In genomic region chr22:38317995-38318715, GRCh38 we compare ENCODE assay signal across 8 cellular contexts. TPM values are rescaled to one million over a fixed set of nuclear protein-coding genes. Genes with fewer than 3 reads are reported as not detected.
A peak's percentile ranks its signal among the peaks of the same experiment; 100 is the strongest.
DNase-seq lines count a peak whose midpoint lies in the region; ATAC-seq and TF ChIP-seq lines count a peak whose summit lies in the region.

No MANE protein-coding gene starts in this region.

- peak; percentile 70 for TF ChIP-seq POLR2A in transverse colon (IDR thresholded peaks at IDR 0.05)

- H3F3A ChIP-seq in SK-N-SH (replicated peaks; ENCODE audit: insufficient read depth), result peaks cover 15% of the 10 kb centered on the region

- H3K36me3 Mint-ChIP-seq in CD4-positive, alpha-beta T cell (ENCODE audit: low read depth), result peaks cover 8% of the 10 kb centered on the region
- peaks cover 16% of the 10 kb centered on the region for H3K36me3 Mint-ChIP-seq in effector memory CD8-positive, alpha-beta T cell (ENCODE audit: insufficient read depth)
- H3K36me3 Mint-ChIP-seq in memory B cell, result no peaks in the 10 kb centered on the region

- CTCF ChIA-PET in CD4-positive, alpha-beta T cell (lab: Charles Lee), result no interaction called here
- CTCF ChIA-PET in SK-N-SH (lab: Yijun Ruan, JAX), result no interaction called here

- no peaks in the 10 kb centered on the region for H3K9me3 ChIP-seq in CD4-positive, alpha-beta T cell (ENCODE audit: control insufficient read depth, low read length)
- H3K9me3 ChIP-seq in SK-N-SH (no peaks in the 10 kb centered on the region), transverse colon (no peaks in the 10 kb centered on the region)

- no peaks in the 10 kb centered on the region for H3K9me2 ChIP-seq in SK-N-SH

- peaks cover 29% of the 10 kb centered on the region for H4K20me1 ChIP-seq in SK-N-SH (ENCODE audit: insufficient read depth)

- peak overlapping the region; percentile 59 for H3K4me2 ChIP-seq in SK-N-SH

- H3K27ac ChIP-seq in CD4-positive, alpha-beta T cell (ENCODE audit: low read depth, low read length), result peak overlapping the region; percentile 78
- peak overlapping the region; percentile 58 to 86 for H3K27ac ChIP-seq in SK-N-SH (ENCODE audit: low read depth in 2 of 2, low read length in 1 of 2)
- peak overlapping the region; percentile 96 to 99 (median 99) for H3K27ac ChIP-seq in transverse colon

- H3K4me1 Mint-ChIP-seq in CD4-positive, alpha-beta T cell (ENCODE audit: low read depth), result peaks cover 42% of the 10 kb centered on the region
- peaks cover 30 to 33% of the 10 kb centered on the region in 2 donors for H3K4me1 Mint-ChIP-seq in effector memory CD8-positive, alpha-beta T cell (ENCODE audit: low read depth in 2 of 2)
- H3K4me1 Mint-ChIP-seq in memory B cell, result peaks cover 29% of the 10 kb centered on the region

- peak overlapping the region; percentile 99 for H3K27ac Mint-ChIP-seq in CD4-positive, alpha-beta T cell
- peak overlapping the region; percentile 84 to 95 for H3K27ac Mint-ChIP-seq in effector memory CD8-positive, alpha-beta T cell
- peak overlapping the region; percentile 95 for H3K27ac Mint-ChIP-seq in memory B cell

- H3K4me3 ChIP-seq in SK-N-SH (ENCODE audit: low read depth in 2 of 2, low read length in 1 of 2) (no peak overlapping the region; a peak in 1 of 4 replicates), transverse colon (peak overlapping the region in 3 of 4 donors; percentile 36 to 62 (median 42))

- H3K4me3 Mint-ChIP-seq in CD4-positive, alpha-beta T cell, result peak overlapping the region; percentile 90
- H3K4me3 Mint-ChIP-seq in effector memory CD8-positive, alpha-beta T cell, result peak overlapping the region; percentile 74 to 88
- H3K4me3 Mint-ChIP-seq in memory B cell, result peak overlapping the region; percentile 86

- 70% methylated on average over 6 of the region's 18 CpGs for WGBS in SK-N-SH (ENCODE audit: low lambda C conversion rate)
- 6% methylated on average over 18 of the region's 18 CpGs; no CpG with 5 or more reads in 1 of the 2 donors for WGBS in transverse colon (ENCODE audit: low coverage in 1 of 2), 2 donors

- POLR2A ChIA-PET in CD4-positive, alpha-beta T cell (lab: Charles Lee), result interaction anchor here (0.6 to 1.2 kb wide), 4 partner anchors 45 to 510 kb away, joined by 3 to 6 read pairs (median 3); partner anchors contain the start of gene TMEM184B
- POLR2A ChIA-PET in SK-N-SH (lab: Yijun Ruan, JAX), result no interaction called here

- no peaks in the 10 kb centered on the region for H3K27me3 ChIP-seq in CD4-positive, alpha-beta T cell (ENCODE audit: control insufficient read depth, insufficient read depth, low read length)
- H3K27me3 ChIP-seq in SK-N-SH (ENCODE audit: insufficient read depth) (no peaks in the 10 kb centered on the region), transverse colon (no peaks in the 10 kb centered on the region)

- no peaks in the 10 kb centered on the region for H3K27me3 Mint-ChIP-seq in CD4-positive, alpha-beta T cell
- no peaks in the 10 kb centered on the region for H3K27me3 Mint-ChIP-seq in effector memory CD8-positive, alpha-beta T cell
- H3K27me3 Mint-ChIP-seq in memory B cell, result no peaks in the 10 kb centered on the region

- TF ChIP-seq EP300 in SK-N-SH (IDR thresholded peaks at IDR 0.05; ENCODE audit: borderline replicate concordance in 1 of 2, low read depth in 1 of 2, low read length in 1 of 2), result no peak
- no peak for TF ChIP-seq EP300 in transverse colon (IDR thresholded peaks at IDR 0.05; ENCODE audit: low read depth)

- in situ Hi-C loops in transverse colon (cut with MboI; ENCODE audit: low pct_ligation_motif_present in 1 of 4, low pct_unique_long_range_greater_than_20kb in 1 of 4, low sequenced_read_pairs in 3 of 4), result loop anchor here in 1 of 4 donors (25.0 kb wide), 1 partner anchor 94 kb away; no protein-coding TSS in a partner anchor

- ATAC-seq in CD4-positive, alpha-beta T cell (ENCODE audit: poor library complexity), result no peak
- no peak for ATAC-seq in effector memory CD8-positive, alpha-beta T cell (replicated peaks)
- ATAC-seq in memory B cell (ENCODE audit: low read depth) (no peak), GM19467 (IDR thresholded peaks at IDR 0.05; ENCODE audit: unreplicated experiment) (no peak)

- H2AFZ ChIP-seq in SK-N-SH (ENCODE audit: low read depth), result no peak overlapping the region; the same call in 1 of the 2 replicates

- no peak for TF ChIP-seq RAD21 in SK-N-SH (IDR thresholded peaks at IDR 0.05; ENCODE audit: low read length)

- peaks cover 17 to 22% of the 10 kb centered on the region in 2 experiments; a peak in 2 of 4 replicates for H3K4me1 ChIP-seq in SK-N-SH (ENCODE audit: control insufficient read depth in 1 of 2, insufficient read depth in 2 of 2, low read depth in 1 of 2, low read length in 1 of 2)
- H3K4me1 ChIP-seq in transverse colon, result peaks cover 26 to 47% (median 41%) of the 10 kb centered on the region in 4 donors

- intact Hi-C loops in CD4-positive, alpha-beta T cell (cut with DNase I, micrococcal nuclease), result loop anchor here (1.0 to 5.0 kb wide), 8 partner anchors 45 to 834 kb away; partner anchors contain the start of genes TMEM184B (in 2 of the 2), CBX6 (in 1 of the 2), CBX7 (in 1 of the 2) and JOSD1 (in 1 of the 2)
- intact Hi-C loops in transverse colon (cut with DNase I; ENCODE audit: low total_unique reads), result loop anchor here (2.0 to 5.0 kb wide), 2 partner anchors 56 to 115 kb away; no protein-coding TSS in a partner anchor

- peak overlapping the region; percentile 54; the same call in 1 of the 2 replicates for H3K9ac ChIP-seq in SK-N-SH

- H3K36me3 ChIP-seq in SK-N-SH (replicated peaks in 1 of 2; ENCODE audit: control insufficient read depth in 1 of 2, insufficient read depth in 2 of 2, low read length in 1 of 2) (no peaks in the 10 kb centered on the region), transverse colon (no peaks in the 10 kb centered on the region)

- DNase-seq in CD4-positive, alpha-beta T cell, result no peak
- peak; percentile 95 for DNase-seq in HT1080 (ENCODE audit: low read depth)
- no peak for DNase-seq in SK-N-SH
- no peak for DNase-seq in effector memory CD8-positive, alpha-beta T cell
- no peak for DNase-seq in memory B cell (ENCODE audit: low spot score in 2 of 2)
- DNase-seq in transverse colon, result peak; percentile 85
- no peak for DNase-seq in NCI-H524 (lab: John Stamatoyannopoulos, UW)

- H3K79me2 ChIP-seq in SK-N-SH (ENCODE audit: insufficient read depth), result peaks cover 36% of the 10 kb centered on the region

- H3K9me3 Mint-ChIP-seq in CD4-positive, alpha-beta T cell, result no peaks in the 10 kb centered on the region
- H3K9me3 Mint-ChIP-seq in effector memory CD8-positive, alpha-beta T cell, result no peaks in the 10 kb centered on the region
- H3K9me3 Mint-ChIP-seq in memory B cell, result no peaks in the 10 kb centered on the region

- TF ChIP-seq CTCF in CD4-positive, alpha-beta T cell (IDR thresholded peaks at IDR 0.05), result no peak
- TF ChIP-seq CTCF in SK-N-SH (IDR thresholded peaks at IDR 0.05) (no peak), transverse colon (IDR thresholded peaks at IDR 0.05) (no peak)

TF ChIP-seq in SK-N-SH, 30 proteins besides CTCF, POLR2A, EP300 and RAD21:
- TF ChIP-seq MAX (IDR thresholded peaks at IDR 0.05; ENCODE audit: low read depth) (peak; percentile 78), USF2 (IDR thresholded peaks at IDR 0.05; ENCODE audit: borderline replicate concordance, low read depth, low read length) (no peak), ELF1 (IDR thresholded peaks at IDR 0.05) (peak; percentile 70)

RNA-seq across cellular contexts. Expression of gene CSNK1E, which starts 0.9 kb away (rescaled TPM):
- 100 to 1,000 TPM; 208 to 217 TPM for total RNA-seq in CD4-positive, alpha-beta T cell
- total RNA-seq in HT1080 (2014; rRNA removed; shearing (Covaris generic)), result 175 and 206 TPM in 2 replicates
- 215 and 259 TPM in 2 replicates for polyA plus RNA-seq in HT1080 (2015; cell fraction: cytosol; rRNA removed)
- polyA plus RNA-seq in HT1080 (2015; cell fraction: nucleus; rRNA removed), result 383 and 498 TPM in 2 replicates
- polyA plus RNA-seq in SK-N-SH (2012; rRNA removed), result 126 and 130 TPM in 2 replicates
- 57.8 and 84.5 TPM in 2 replicates for polyA plus RNA-seq in SK-N-SH (2012; cell fraction: cytosol; rRNA removed)
- 236 and 305 TPM in 2 replicates for polyA plus RNA-seq in SK-N-SH (2012; cell fraction: nucleus; rRNA removed)
- 100 to 1,000 TPM in 2 of 4 donors, 10 to 100 TPM in 2; 47.9 to 179 (median 106) TPM for total RNA-seq in transverse colon

RNA-seq across cellular contexts. Expression of gene TMEM184B, which starts 45.3 kb away (rescaled TPM):
- 10 to 100 TPM; 49.3 to 50.1 TPM for total RNA-seq in CD4-positive, alpha-beta T cell
- total RNA-seq in HT1080 (2014; rRNA removed; shearing (Covaris generic)), result 21.5 and 30.3 TPM in 2 replicates
- 69.4 and 71.0 TPM in 2 replicates for polyA plus RNA-seq in HT1080 (2015; cell fraction: cytosol; rRNA removed)
- polyA plus RNA-seq in HT1080 (2015; cell fraction: nucleus; rRNA removed), result 42.8 and 44.4 TPM in 2 replicates
- 17.4 and 25.3 TPM in 2 replicates for polyA plus RNA-seq in SK-N-SH (2012; rRNA removed)
- polyA plus RNA-seq in SK-N-SH (2012; cell fraction: cytosol; rRNA removed), result 13.1 and 18.7 TPM in 2 replicates
- polyA plus RNA-seq in SK-N-SH (2012; cell fraction: nucleus; rRNA removed), result 42.9 and 45.0 TPM in 2 replicates
- 10 to 100 TPM; 18.7 to 88.4 (median 41.1) TPM for total RNA-seq in transverse colon

Comparison
In these comparisons a context has a peak if more than half of its experiments do, and no peak if none do; other contexts are left out.
1. DNase-seq: peak in HT1080 (single experiment) and transverse colon (single experiment); none in CD4-positive, alpha-beta T cell (0 of 10), SK-N-SH (single experiment), effector memory CD8-positive, alpha-beta T cell (0 of 3), memory B cell (0 of 2) and NCI-H524 (0 of 2).
2. H3K4me3 ChIP-seq: peak in transverse colon (3 of 4); none in SK-N-SH (0 of 2).
3. Peak in every context shown above with its lines, with median percentiles within 50 percentile points of each other: H3K27ac ChIP-seq, H3K27ac Mint-ChIP-seq and H3K4me3 Mint-ChIP-seq.